17 cellular contexts compared by ENCODE assay signal in genomic region chr2:69989017-69989416, GRCh38.
"Had no signal": no experiment of that assay in that cellular context is flagged by ENCODE, and none has a peak within 500 bp of the region (broad histone marks: within the 10 kb centered on the region; RNA-seq: fewer than 3 reads in every experiment).

No MANE protein-coding gene starts in this region.

- FAIRE-seq: kidney, TTC549 had no signal

- H3K4me3 ChIP-seq: left ventricle myocardium inferior, tibial artery, uterus had no signal

- H3K27me3 Mint-ChIP-seq: activated CD4-positive, alpha-beta memory T cell treated with anti-CD3 and anti-CD28 coated beads for 36 hours; activated naive CD8-positive, alpha-beta T cell; dendritic cell treated with granulocyte-macrophage colony-stimulating factor and Interleukin-4, amounts not matched to agents 40 ng/mL and 50 ng/mL, for 4 days; naive thymus-derived CD4-positive, alpha-beta T cell had no signal

- H3K4me1 ChIP-seq: left ventricle myocardium inferior, parathyroid adenoma, tibial artery, uterus had no signal

- ATAC-seq: naive thymus-derived CD4-positive, alpha-beta T cell; sciatic nerve had no signal

- H3K36me3 ChIP-seq: uterus had no signal

- H3K27ac ChIP-seq: left ventricle myocardium inferior, parathyroid adenoma, tibial artery, uterus had no signal

- H3K9ac ChIP-seq: parathyroid adenoma had no signal

- H3K79me2 ChIP-seq: parathyroid adenoma had no signal

- DNase-seq: activated CD4-positive, alpha-beta memory T cell treated with anti-CD3 and anti-CD28 coated beads for 36 hours; amniotic stem cell; effector CD8-positive, alpha-beta T cell; foreskin fibroblast; hippocampal formation; left ventricle myocardium inferior; naive thymus-derived CD4-positive, alpha-beta T cell; stimulated activated CD8-positive, alpha-beta memory T cell treated with anti-CD3 and anti-CD28 coated beads, Interleukin-4, amount 100 ng/mL, for 48 hours; stimulated activated naive CD4-positive, alpha-beta T cell; uterus had no signal

- H3K9me3 Mint-ChIP-seq: activated CD4-positive, alpha-beta memory T cell treated with anti-CD3 and anti-CD28 coated beads for 36 hours had no signal

- H3K9me3 ChIP-seq: left ventricle myocardium inferior, tibial artery, uterus had no signal

- H3K27ac Mint-ChIP-seq: activated CD4-positive, alpha-beta memory T cell treated with anti-CD3 and anti-CD28 coated beads for 36 hours; dendritic cell treated with granulocyte-macrophage colony-stimulating factor and Interleukin-4, amounts not matched to agents 40 ng/mL and 50 ng/mL, for 4 days had no signal

- H3K27me3 ChIP-seq: tibial artery, uterus had no signal

- H2AFZ ChIP-seq: parathyroid adenoma had no signal

- H3K4me3 Mint-ChIP-seq: activated CD4-positive, alpha-beta memory T cell treated with anti-CD3 and anti-CD28 coated beads for 36 hours; activated naive CD8-positive, alpha-beta T cell; dendritic cell treated with granulocyte-macrophage colony-stimulating factor and Interleukin-4, amounts not matched to agents 40 ng/mL and 50 ng/mL, for 4 days; naive thymus-derived CD4-positive, alpha-beta T cell had no signal
